11 cellular contexts compared by ENCODE assay signal in the genomic region with DNA sequence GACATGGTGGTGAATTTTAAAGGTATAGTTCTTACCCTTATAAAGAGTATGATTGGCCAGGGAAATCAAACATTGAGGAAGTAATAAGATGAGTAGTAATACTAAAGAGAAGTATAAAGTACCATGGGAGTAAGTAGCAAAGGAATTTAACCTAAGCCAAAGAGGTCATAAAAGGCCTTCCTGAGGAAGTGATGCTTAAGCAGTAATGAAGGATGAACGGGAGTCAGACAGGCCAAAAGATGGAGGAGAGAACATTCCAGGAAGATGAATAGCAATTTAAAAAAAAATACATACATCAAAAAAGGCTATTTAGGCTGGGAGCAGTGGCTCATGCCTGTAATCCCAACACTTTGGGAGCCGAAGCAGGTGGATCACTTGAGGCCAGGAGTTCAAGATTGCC.
"Had no signal": no experiment of that assay in that cellular context is flagged by ENCODE, and none has a peak within 500 bp of the region (broad histone marks: within the 10 kb centered on the region; RNA-seq: fewer than 3 reads in every experiment).

No MANE protein-coding gene starts in this region.

- H3K36me3 ChIP-seq: thyroid gland had no signal

- H3K27ac ChIP-seq: parathyroid adenoma, skin epidermis had no signal

- DNase-seq: activated CD4-positive, alpha-beta T cell treated with anti-CD3 and anti-CD28 coated beads, Interleukin-2, amount 50 U/mL, for 1 hour; activated CD4-positive, CD25-positive, alpha-beta regulatory T cell; activated effector memory CD4-positive, alpha-beta T cell treated with anti-CD3 and anti-CD28 coated beads, Interleukin-2, amount 50 U/mL, for 16 hours; amygdala; left colon; naive B cell; retina; thyroid gland had no signal

- H3K27me3 ChIP-seq: thyroid gland had no signal

- H3K4me3 ChIP-seq: lung, skin epidermis, thyroid gland had no signal
